22 cellular contexts compared by ENCODE assay signal in genomic region chr1:232744847-232745246, GRCh38.
"Had no signal": no experiment of that assay in that cellular context is flagged by ENCODE, and none has a peak within 500 bp of the region (broad histone marks: within the 10 kb centered on the region; RNA-seq: fewer than 3 reads in every experiment).

No MANE protein-coding gene starts in this region.

- ATAC-seq: Panc1, PC-3, Right ventricle myocardium inferior had no signal

- DNase-seq: IMR-90, Karpas-422, KG1, MG63, NCI-H1092 treated with DMSO at 0.1 percent for 48 hours, NCI-H1436, NCI-H187, NCI-H2029, NCI-H2081 treated with DMSO at 0.1 percent for 48 hours, NCI-H2171, NCI-H226, NCI-H446, NCI-H510A, NCI-H524 treated with DMSO at 0.1 percent for 48 hours, NCI-H69, NCI-H774, PC-3, SHP77 treated with DMSO at 0.1 percent for 48 hours, SK-N-SH, T-helper 1 cell had no signal
